17 cellular contexts compared by ENCODE assay signal in genomic region chr4:173254646-173255045, GRCh38.
"Had no signal": no experiment of that assay in that cellular context is flagged by ENCODE, and none has a peak within 500 bp of the region (broad histone marks: within the 10 kb centered on the region; RNA-seq: fewer than 3 reads in every experiment).

No MANE protein-coding gene starts in this region.

- H3K4me2 ChIP-seq: smooth muscle cell had no signal

- H3K4me1 ChIP-seq: right lobe of liver had no signal

- H3K27me3 Mint-ChIP-seq: activated naive CD8-positive, alpha-beta T cell treated with anti-CD3 and anti-CD28 coated beads, Interleukin-2, amount 10 ng/mL, durations not matched to agents 7 days and 5 days; naive thymus-derived CD4-positive, alpha-beta T cell had no signal

- H3K4me3 Mint-ChIP-seq: activated naive CD8-positive, alpha-beta T cell treated with anti-CD3 and anti-CD28 coated beads, Interleukin-2, amount 10 ng/mL, durations not matched to agents 7 days and 5 days; activated T-helper 1 cell treated with anti-CD3 and anti-CD28 coated beads, Interleukin-12 subunit alpha, Interleukin-12 subunit beta, Interleukin-2, Interleukin-4 antibody, amounts not matched to agents 30 ng/mL and 10 ng/mL and 1 ng/mL, durations not matched to agents 14 hours and 24 hours and 36 hours; naive thymus-derived CD4-positive, alpha-beta T cell had no signal

- H3K27me3 ChIP-seq: body of pancreas, dorsolateral prefrontal cortex, right lobe of liver, stomach had no signal

- DNase-seq: activated CD4-positive, alpha-beta T cell treated with anti-CD3 and anti-CD28 coated beads, Interleukin-2, amount 50 U/mL, for 48 hours; activated naive CD4-positive, alpha-beta T cell; activated naive CD8-positive, alpha-beta T cell treated with anti-CD3 and anti-CD28 coated beads, Interleukin-2, amount 10 ng/mL, durations not matched to agents 7 days and 5 days; activated T-cell treated with anti-CD3 and anti-CD28 coated beads for 4 hours; body of pancreas; caudate nucleus; dorsolateral prefrontal cortex; mesendoderm; naive thymus-derived CD4-positive, alpha-beta T cell; right lobe of liver; stimulated activated CD4-positive, alpha-beta T cell treated with anti-CD3 and anti-CD28 coated beads, Interleukin-4, amount 100 ng/mL, for 1 hour; stomach; trophoblast cell had no signal

- ATAC-seq: body of pancreas; naive thymus-derived CD4-positive, alpha-beta T cell; right lobe of liver had no signal

- H3K9me3 Mint-ChIP-seq: activated naive CD8-positive, alpha-beta T cell treated with anti-CD3 and anti-CD28 coated beads, Interleukin-2, amount 10 ng/mL, durations not matched to agents 7 days and 5 days; activated T-helper 1 cell treated with anti-CD3 and anti-CD28 coated beads, Interleukin-12 subunit alpha, Interleukin-12 subunit beta, Interleukin-2, Interleukin-4 antibody, amounts not matched to agents 30 ng/mL and 10 ng/mL and 1 ng/mL, durations not matched to agents 14 hours and 24 hours and 36 hours; naive thymus-derived CD4-positive, alpha-beta T cell had no signal

- FAIRE-seq: colon, TTC549 had no signal

- H3K4me3 ChIP-seq: body of pancreas, dorsolateral prefrontal cortex, right lobe of liver, smooth muscle cell, stomach had no signal

- H3K9me3 ChIP-seq: body of pancreas, right lobe of liver, stomach had no signal

- H3K4me1 Mint-ChIP-seq: activated naive CD8-positive, alpha-beta T cell treated with anti-CD3 and anti-CD28 coated beads, Interleukin-2, amount 10 ng/mL, durations not matched to agents 7 days and 5 days had no signal

- H3K27ac Mint-ChIP-seq: activated naive CD8-positive, alpha-beta T cell treated with anti-CD3 and anti-CD28 coated beads, Interleukin-2, amount 10 ng/mL, durations not matched to agents 7 days and 5 days; activated T-helper 1 cell treated with anti-CD3 and anti-CD28 coated beads, Interleukin-12 subunit alpha, Interleukin-12 subunit beta, Interleukin-2, Interleukin-4 antibody, amounts not matched to agents 30 ng/mL and 10 ng/mL and 1 ng/mL, durations not matched to agents 14 hours and 24 hours and 36 hours had no signal

- H3K27ac ChIP-seq: body of pancreas, right lobe of liver, stomach had no signal

- H3K36me3 ChIP-seq: right lobe of liver, stomach had no signal

- H3K36me3 Mint-ChIP-seq: activated naive CD8-positive, alpha-beta T cell treated with anti-CD3 and anti-CD28 coated beads, Interleukin-2, amount 10 ng/mL, durations not matched to agents 7 days and 5 days had no signal
